Comparison of ENCODE assay signal across 1 cellular context in the genomic region with DNA sequence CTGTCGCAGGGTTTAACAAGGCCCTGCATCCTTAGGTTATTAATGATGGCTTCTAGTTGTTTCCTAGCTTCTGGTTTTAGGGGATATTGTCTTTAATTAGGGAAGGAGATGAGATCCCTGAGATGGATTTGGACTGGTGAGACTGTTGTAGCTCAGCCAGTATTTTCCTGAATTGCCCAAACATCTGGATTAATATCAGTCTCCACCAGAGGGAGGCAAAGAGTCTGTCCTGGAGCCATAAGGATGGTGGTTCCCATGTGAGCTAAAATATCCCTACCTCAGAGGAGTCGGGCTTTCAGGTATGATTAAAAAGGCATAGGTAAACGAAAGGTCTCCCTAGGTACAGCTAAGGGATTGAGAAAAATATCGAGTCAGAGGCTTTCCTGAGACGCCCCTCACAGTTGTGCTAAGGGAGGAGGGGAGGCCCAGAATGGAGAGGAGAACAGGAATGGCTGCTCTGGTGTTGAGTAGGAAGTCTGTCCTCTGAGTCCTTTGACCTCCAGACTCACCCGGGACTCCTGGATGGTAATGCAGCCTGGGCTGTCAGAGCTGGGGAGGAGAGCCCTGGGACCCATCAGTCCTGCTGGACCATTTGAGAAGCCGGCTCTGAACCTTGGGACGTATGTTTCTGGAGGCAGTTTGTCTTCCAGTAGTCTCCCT. TPM values are rescaled to one million over a fixed set of nuclear protein-coding genes. Genes with fewer than 3 reads are reported as not detected.
"Had no signal": no experiment of that assay in that cellular context is flagged by ENCODE, and none has a peak within 500 bp of the region (broad histone marks: within the 10 kb centered on the region; RNA-seq: fewer than 3 reads in every experiment).

No MANE protein-coding gene starts in this region.

RNA-seq across cellular contexts. Expression of a gene that starts 19.8 kb away (rescaled TPM):
- polyA plus RNA-seq: aorta had no signal
